Comparison of ENCODE assay signal across 23 cellular contexts in genomic region chr20:32775240-32775991, GRCh38. TPM values are rescaled to one million over a fixed set of nuclear protein-coding genes. Genes with fewer than 3 reads are reported as not detected.
A peak's percentile ranks its signal among the peaks of the same experiment; 100 is the strongest.
DNase-seq lines count a peak whose midpoint lies in the region; ATAC-seq and TF ChIP-seq lines count a peak whose summit lies in the region.
"Had no signal": no experiment of that assay in that cellular context is flagged by ENCODE, and none has a peak within 500 bp of the region (broad histone marks: within the 10 kb centered on the region; RNA-seq: fewer than 3 reads in every experiment).

No MANE protein-coding gene starts in this region.

- no peaks in the 10 kb centered on the region for H3K27me3 ChIP-seq in H9 (ENCODE audit: insufficient read depth, low read length)
- H3K27me3 ChIP-seq: SJCRH30, vagina had no signal

- H3K4me3 Mint-ChIP-seq in H9 (peak overlapping the region; percentile 14 to 51; a peak in 2 of 5 replicates), chondrocyte (ENCODE audit: unreplicated experiment) (no peak overlapping the region), osteocyte (ENCODE audit: unreplicated experiment) (no peak overlapping the region)
- H3K4me3 Mint-ChIP-seq: activated T-helper 1 cell treated with anti-CD3 and anti-CD28 coated beads, Interleukin-12 subunit alpha, Interleukin-12 subunit beta, Interleukin-2, Interleukin-4 antibody, amounts not matched to agents 30 ng/mL and 10 ng/mL and 1 ng/mL, durations not matched to agents 14 hours and 24 hours and 36 hours; CD14-positive monocyte; IgD-negative memory B cell; natural killer cell had no signal

- H3K4me1 Mint-ChIP-seq in H9 (peaks cover 84 to 94% of the 10 kb centered on the region in 2 experiments), chondrocyte (ENCODE audit: low read depth) (peaks cover 32% of the 10 kb centered on the region), osteocyte (ENCODE audit: unreplicated experiment) (peaks cover 29% of the 10 kb centered on the region)

- no peak overlapping the region for H3K56ac ChIP-seq in H9 (ENCODE audit: insufficient read length, low read depth, low read length)

- no peaks in the 10 kb centered on the region for H3K9me3 Mint-ChIP-seq in H9
- no peaks in the 10 kb centered on the region for H3K9me3 Mint-ChIP-seq in chondrocyte (ENCODE audit: low read depth)
- H3K9me3 Mint-ChIP-seq in osteocyte (ENCODE audit: unreplicated experiment) = no peaks in the 10 kb centered on the region
- H3K9me3 Mint-ChIP-seq: activated T-helper 1 cell treated with anti-CD3 and anti-CD28 coated beads, Interleukin-12 subunit alpha, Interleukin-12 subunit beta, Interleukin-2, Interleukin-4 antibody, amounts not matched to agents 30 ng/mL and 10 ng/mL and 1 ng/mL, durations not matched to agents 14 hours and 24 hours and 36 hours; CD14-positive monocyte; IgD-negative memory B cell; natural killer cell had no signal

- H3K9me3 ChIP-seq in H9 (ENCODE audit: control insufficient read depth, low read depth, low read length) = no peaks in the 10 kb centered on the region
- H3K9me3 ChIP-seq: psoas muscle, SJCRH30, vagina had no signal

- no peak overlapping the region for H2BK120ac ChIP-seq in H9 (ENCODE audit: low read depth, low read length, poor library complexity, severe bottlenecking)

- H2BK12ac ChIP-seq in H9 (ENCODE audit: insufficient read length, low read depth, low read length) = no peak overlapping the region

- peaks cover 2% of the 10 kb centered on the region for H4K20me1 ChIP-seq in H9 (ENCODE audit: control insufficient read depth, insufficient read depth, insufficient read length)

- H3K79me1 ChIP-seq in H9 (ENCODE audit: insufficient read depth, low read depth, low read length, poor library complexity, severe bottlenecking) = no peaks in the 10 kb centered on the region

- H4K91ac ChIP-seq in H9 (ENCODE audit: insufficient read length, low read depth, low read length) = no peak overlapping the region

- H3K27ac Mint-ChIP-seq in H9 (peak overlapping the region; percentile 83 to 96 (median 95); a peak in 6 of 7 replicates), chondrocyte (ENCODE audit: unreplicated experiment) (peak overlapping the region; percentile 69), osteocyte (ENCODE audit: unreplicated experiment) (peak overlapping the region; percentile 27)
- H3K27ac Mint-ChIP-seq: activated T-helper 1 cell treated with anti-CD3 and anti-CD28 coated beads, Interleukin-12 subunit alpha, Interleukin-12 subunit beta, Interleukin-2, Interleukin-4 antibody, amounts not matched to agents 30 ng/mL and 10 ng/mL and 1 ng/mL, durations not matched to agents 14 hours and 24 hours and 36 hours; IgD-negative memory B cell; natural killer cell had no signal

- no peak overlapping the region for H3K18ac ChIP-seq in H9 (ENCODE audit: insufficient read length, low read depth, low read length)

- H4K8ac ChIP-seq in H9 (replicated peaks; ENCODE audit: insufficient read length, low read depth, low read length) = no peak overlapping the region

- H3K14ac ChIP-seq in H9 (ENCODE audit: insufficient read depth, low read length) = no peak overlapping the region

- H3K23ac ChIP-seq in H9 (ENCODE audit: insufficient read length, low read depth, low read length) = no peak overlapping the region

- H4K5ac ChIP-seq in H9 (ENCODE audit: insufficient read length, low read depth, low read length) = no peak overlapping the region

- no peak overlapping the region for H2AFZ ChIP-seq in H9 (ENCODE audit: low read length)

- H2BK5ac ChIP-seq in H9 (ENCODE audit: insufficient read length, low read length) = no peak overlapping the region

- H3T11ph ChIP-seq in H9 (ENCODE audit: low read length) = no peak overlapping the region

- no peak for ATAC-seq in GM18867 (IDR thresholded peaks at IDR 0.05; ENCODE audit: unreplicated experiment)
- ATAC-seq: HCT116, natural killer cell, psoas muscle had no signal

- peaks cover 6% of the 10 kb centered on the region; the same call in 1 of the 2 replicates for H3K4me1 ChIP-seq in H9 (ENCODE audit: insufficient read depth, low read length)
- H3K4me1 ChIP-seq: psoas muscle, vagina had no signal

- no peak overlapping the region for H3K4me2 ChIP-seq in H9 (ENCODE audit: insufficient read depth, insufficient read length, low read length)
- H3K4me2 ChIP-seq: smooth muscle cell had no signal

- H3K4ac ChIP-seq in H9 (ENCODE audit: low read depth, low read length) = no peak overlapping the region

- H3K23me2 ChIP-seq in H9 (ENCODE audit: insufficient read length, low read depth, low read length, poor library complexity, severe bottlenecking) = no peaks in the 10 kb centered on the region

- H3K9ac ChIP-seq in H9 (ENCODE audit: extremely low read depth, insufficient read length, low read length) = no peak overlapping the region

- no peak overlapping the region for H3K27ac ChIP-seq in H9 (ENCODE audit: insufficient read length, low read depth, low read length)
- H3K27ac ChIP-seq: psoas muscle, SJCRH30, vagina had no signal

- H3K79me2 ChIP-seq in H9 (ENCODE audit: insufficient read depth, low read length) = peaks cover 74% of the 10 kb centered on the region

- H3K36me3 Mint-ChIP-seq in H9 (ENCODE audit: insufficient read depth in 1 of 3, low read depth in 3 of 3) (peaks cover 37 to 94% (median 61%) of the 10 kb centered on the region in 3 experiments; a peak in 6 of 7 replicates), chondrocyte (ENCODE audit: low read depth) (no peaks in the 10 kb centered on the region), osteocyte (ENCODE audit: unreplicated experiment) (no peaks in the 10 kb centered on the region)
- H3K36me3 Mint-ChIP-seq: CD14-positive monocyte, IgD-negative memory B cell, natural killer cell had no signal

- DNase-seq in H9 = no peak
- DNase-seq in NCI-H69 (lab: John Stamatoyannopoulos, UW) = peak; percentile 83
- peak; percentile 53 for DNase-seq in chondrocyte (ENCODE audit: low spot score)
- DNase-seq in osteocyte (ENCODE audit: extremely low spot score, unreplicated experiment) = no peak
- no peak for DNase-seq in SK-N-DZ (ENCODE audit: low spot score)
- DNase-seq in stimulated activated CD4-positive, alpha-beta T cell treated with anti-CD3 and anti-CD28 coated beads, Interleukin-1b, Interleukin-23, amount 100 ng/mL, for 48 hours = no peak
- DNase-seq in NOMO-1 treated with DMSO at 0.1 percent for 48 hours (lab: John Stamatoyannopoulos, UW; ENCODE audit: unreplicated experiment) = no peak
- DNase-seq: activated CD4-positive, CD25-positive, alpha-beta regulatory T cell; DMS 273 treated with DMSO at 0.1 percent for 48 hours; foreskin fibroblast; natural killer cell; NCI-H2029 treated with DMSO at 0.1 percent for 48 hours; NCI-H526; SJCRH30; substantia nigra had no signal

- no peak overlapping the region for H2AK5ac ChIP-seq in H9 (ENCODE audit: insufficient read length, low read length)

- H2BK15ac ChIP-seq in H9 (ENCODE audit: low read depth, low read length) = no peak overlapping the region

- TF ChIP-seq CTCF in H9 (conservative IDR thresholded peaks at IDR 0.05) (no peak), chondrocyte (IDR thresholded peaks at IDR 0.05) (no peak), osteocyte (IDR thresholded peaks at IDR 0.05) (no peak)

- no CpG with 5 or more reads among the region's 10 CpGs for WGBS in H9 (ENCODE audit: extremely low coverage, insufficient read length, low lambda C conversion rate)

- no peaks in the 10 kb centered on the region; the same call in 1 of the 2 replicates for H3K27me3 Mint-ChIP-seq in H9 (ENCODE audit: low read depth)
- no peaks in the 10 kb centered on the region for H3K27me3 Mint-ChIP-seq in chondrocyte (ENCODE audit: low read depth)
- no peaks in the 10 kb centered on the region for H3K27me3 Mint-ChIP-seq in osteocyte (ENCODE audit: unreplicated experiment)
- H3K27me3 Mint-ChIP-seq: IgD-negative memory B cell had no signal

- no peak overlapping the region for H2BK20ac ChIP-seq in H9 (ENCODE audit: low read depth, low read length, poor library complexity, severe bottlenecking)

RNA-seq across cellular contexts. Expression of gene DNMT3B, which starts 13.2 kb away (rescaled TPM):
- 980 and 996 TPM in 2 replicates for total RNA-seq in H9 (2021)
- total RNA-seq in chondrocyte = 2.0 to 4.8 TPM (median 4.7 TPM) in 3 replicates
- 2.9 TPM in 2 replicates for total RNA-seq in osteocyte
- 19.6 and 22.9 TPM in 2 replicates for polyA plus RNA-seq in SK-N-DZ (2014; cell fraction: cytosol; rRNA removed)
- polyA plus RNA-seq in SK-N-DZ (2014; cell fraction: nucleus; rRNA removed) = 25.6 and 33.1 TPM in 2 replicates
- polyA plus RNA-seq: IgD-negative memory B cell had no signal

RNA-seq across cellular contexts. Expression of gene COMMD7, which starts 32.1 kb away (rescaled TPM):
- 65.0 and 66.1 TPM in 2 replicates for total RNA-seq in H9 (2021)
- 34.4 to 83.2 TPM (median 82.9 TPM) in 3 replicates for total RNA-seq in chondrocyte
- 48.1 and 58.1 TPM in 2 replicates for total RNA-seq in osteocyte
- polyA plus RNA-seq in SK-N-DZ (2014; cell fraction: cytosol; rRNA removed) = 72.2 and 76.2 TPM in 2 replicates
- polyA plus RNA-seq in SK-N-DZ (2014; cell fraction: nucleus; rRNA removed) = 41.1 and 50.7 TPM in 2 replicates

RNA-seq across cellular contexts. Expression of gene MAPRE1, which starts 44.3 kb away (rescaled TPM):
- total RNA-seq in H9 (2021) (286 and 289 TPM in 2 replicates), chondrocyte (121 to 177 TPM (median 176 TPM) in 3 replicates), osteocyte (92.8 and 94.8 TPM in 2 replicates)
- polyA plus RNA-seq in SK-N-DZ (2014; cell fraction: cytosol; rRNA removed) = 233 and 240 TPM in 2 replicates
- 102 and 115 TPM in 2 replicates for polyA plus RNA-seq in SK-N-DZ (2014; cell fraction: nucleus; rRNA removed)

Comparison
In these comparisons a context has a peak if more than half of its experiments do, and no peak if none do; other contexts are left out.
1. DNase-seq: peak in NCI-H69 (single experiment) and chondrocyte (single experiment); none in H9 (single experiment), osteocyte (single experiment), SK-N-DZ (single experiment), stimulated activated CD4-positive, alpha-beta T cell treated with anti-CD3 and anti-CD28 coated beads, Interleukin-1b, Interleukin-23, amount 100 ng/mL, for 48 hours (single experiment) and NOMO-1 treated with DMSO at 0.1 percent for 48 hours (single experiment).
2. H3K27ac Mint-ChIP-seq: peak in every context shown above with its lines; median percentile 95 in H9; 69 in chondrocyte; 27 in osteocyte.
3. H3K4me3 Mint-ChIP-seq: peak in H9 (2 of 2); none in chondrocyte (single experiment) and osteocyte (single experiment).
4. RNA of gene DNMT3B, which starts 13.2 kb away (total RNA-seq): 980 to 996 TPM in H9; 2.0 to 4.8 TPM in chondrocyte and 2.9 TPM in osteocyte; every median in the first group is over 100 times any median in the second.